Comparison of ENCODE assay signal across 27 cellular contexts in the genomic region with DNA sequence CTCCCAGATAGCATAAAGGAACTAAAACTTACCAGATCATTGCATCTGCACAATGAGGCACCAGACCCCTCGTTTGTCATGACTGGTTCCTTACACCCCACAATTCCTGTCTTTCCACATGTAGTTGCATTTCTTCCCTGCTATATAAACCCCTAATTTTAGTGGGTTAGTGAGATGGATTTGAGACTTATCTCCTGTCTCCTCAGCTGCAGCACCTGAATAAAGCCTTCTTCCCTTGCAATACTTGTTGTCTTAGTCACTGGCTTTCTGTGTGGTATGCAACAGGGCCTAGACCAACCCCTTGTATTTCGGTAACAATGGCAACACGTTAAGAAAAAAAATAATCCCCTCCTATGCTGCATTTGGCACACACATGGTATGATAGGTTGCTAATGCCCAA. TPM values are rescaled to one million over a fixed set of nuclear protein-coding genes. Genes with fewer than 3 reads are reported as not detected.
A peak's percentile ranks its signal among the peaks of the same experiment; 100 is the strongest.
DNase-seq lines count a peak whose midpoint lies in the region; ATAC-seq, FAIRE-seq and TF ChIP-seq lines count a peak whose summit lies in the region.
"Had no signal": no experiment of that assay in that cellular context is flagged by ENCODE, and none has a peak within 500 bp of the region (broad histone marks: within the 10 kb centered on the region; RNA-seq: fewer than 3 reads in every experiment).

No MANE protein-coding gene starts in this region.

- H3K4me1 ChIP-seq in HepG2 (ENCODE audit: insufficient read depth, low read length) (no peaks in the 10 kb centered on the region), right lobe of liver (no peaks in the 10 kb centered on the region), endodermal cell (ENCODE audit: control insufficient read depth, insufficient read depth, low read length) (no peaks in the 10 kb centered on the region), mesendoderm (ENCODE audit: control insufficient read depth, low read depth, low read length) (no peaks in the 10 kb centered on the region)
- H3K4me1 ChIP-seq: A549; BLaER1 treated with 17β-estradiol and CSF1 and Interleukin-3, amounts not matched to agents 10 nM and 100 nM had no signal

- H3K4me3 Mint-ChIP-seq in endodermal cell, result no peak overlapping the region
- H3K4me3 Mint-ChIP-seq: B cell; CD14-positive monocyte; CD4-positive, alpha-beta memory T cell; CD4-positive, CD25-positive, alpha-beta regulatory T cell; CD8-positive, alpha-beta memory T cell had no signal

- no peak overlapping the region for H3K4ac ChIP-seq in mesendoderm (ENCODE audit: low read depth, low read length)

- H3K4me3 ChIP-seq in HepG2 (replicated peaks in 1 of 3; ENCODE audit: insufficient read depth in 1 of 3, low read depth in 2 of 3, low read length in 3 of 3) (no peak overlapping the region), right lobe of liver (no peak overlapping the region), endodermal cell (ENCODE audit: low read length) (peak overlapping the region; percentile 33), mesendoderm (ENCODE audit: low read length) (no peak overlapping the region)
- H3K4me3 ChIP-seq: A549, GM12878 had no signal

- no peak overlapping the region for H4K5ac ChIP-seq in mesendoderm (ENCODE audit: low read length)

- H2AK5ac ChIP-seq in mesendoderm (ENCODE audit: low read length), result no peak overlapping the region

- H3K79me2 ChIP-seq in HepG2 (ENCODE audit: insufficient read depth, low read length) (no peaks in the 10 kb centered on the region), mesendoderm (ENCODE audit: control insufficient read depth, insufficient read depth, low read length) (no peaks in the 10 kb centered on the region)

- H3K79me1 ChIP-seq in mesendoderm (ENCODE audit: low read length), result no peaks in the 10 kb centered on the region

- H3K36me3 Mint-ChIP-seq in endodermal cell (ENCODE audit: low read depth), result peaks cover 90% of the 10 kb centered on the region

- intact Hi-C loops in HepG2 (cut with micrococcal nuclease; ENCODE audit: unreplicated experiment), result no loop called here
- intact Hi-C loops in right lobe of liver (cut with DNase I), result no loop called here

- no TSS peak for BruUV-seq in HepG2 (replicated peaks; lab: Mats Ljungman, UMichigan)

- H2BK5ac ChIP-seq in mesendoderm (ENCODE audit: low read length), result no peak overlapping the region

- H3K27ac ChIP-seq in HepG2 (ENCODE audit: extremely low read length, insufficient read depth, low read length) (no peak overlapping the region), right lobe of liver (no peak overlapping the region), endodermal cell (ENCODE audit: low read depth, low read length) (no peak overlapping the region), mesendoderm (ENCODE audit: low read depth, low read length) (no peak overlapping the region)
- H3K27ac ChIP-seq: 22Rv1; A549; BLaER1 treated with 17β-estradiol and CSF1 and Interleukin-3, amounts not matched to agents 10 nM and 100 nM had no signal

- no peaks in the 10 kb centered on the region for H4K20me1 ChIP-seq in HepG2 (ENCODE audit: insufficient read depth, low read length)
- H4K20me1 ChIP-seq: BLaER1 treated with 17β-estradiol and CSF1 and Interleukin-3, amounts not matched to agents 10 nM and 100 nM had no signal

- peaks cover 32% of the 10 kb centered on the region for H3K9me3 Mint-ChIP-seq in endodermal cell
- H3K9me3 Mint-ChIP-seq: CD8-positive, alpha-beta memory T cell had no signal

- no peaks in the 10 kb centered on the region for H3K27me3 ChIP-seq in HepG2 (ENCODE audit: control insufficient read depth in 1 of 2, insufficient read depth in 2 of 2, low read length in 2 of 2)
- no peaks in the 10 kb centered on the region for H3K27me3 ChIP-seq in right lobe of liver
- H3K27me3 ChIP-seq in endodermal cell (ENCODE audit: control insufficient read depth, insufficient read depth, low read length, poor library complexity, severe bottlenecking), result no peaks in the 10 kb centered on the region
- H3K27me3 ChIP-seq in mesendoderm (ENCODE audit: insufficient read depth, low read length, poor library complexity), result no peaks in the 10 kb centered on the region
- H3K27me3 ChIP-seq: BLaER1 treated with 17β-estradiol and CSF1 and Interleukin-3, amounts not matched to agents 10 nM and 100 nM had no signal

- no peak for ATAC-seq in HepG2
- no peak for ATAC-seq in right lobe of liver
- ATAC-seq: A549, GM12878 had no signal

- no peak overlapping the region for H3K4me2 ChIP-seq in HepG2 (ENCODE audit: low read depth, low read length)
- no peak overlapping the region for H3K4me2 ChIP-seq in mesendoderm (ENCODE audit: low read length)
- H3K4me2 ChIP-seq: A549; BLaER1 treated with 17β-estradiol and CSF1 and Interleukin-3, amounts not matched to agents 10 nM and 100 nM had no signal

- H2BK15ac ChIP-seq in mesendoderm (replicated peaks; ENCODE audit: low read depth), result no peak overlapping the region

- peaks cover 21% of the 10 kb centered on the region for H3K9me3 ChIP-seq in HepG2 (ENCODE audit: low read length)
- H3K9me3 ChIP-seq in right lobe of liver, result peaks cover 0 to 5% (median 0%) of the 10 kb centered on the region in 4 donors
- peaks cover 49% of the 10 kb centered on the region for H3K9me3 ChIP-seq in endodermal cell (ENCODE audit: control insufficient read depth, low read length)

- H3K36me3 ChIP-seq in HepG2 (replicated peaks in 1 of 2; ENCODE audit: control insufficient read depth in 1 of 2, insufficient read depth in 2 of 2, low read length in 2 of 2), result peaks cover 14 to 45% of the 10 kb centered on the region in 2 experiments; a peak in 4 of 5 replicates
- H3K36me3 ChIP-seq in right lobe of liver, result peaks cover 0 to 7% (median 2%) of the 10 kb centered on the region in 4 donors
- H3K36me3 ChIP-seq in endodermal cell (ENCODE audit: control insufficient read depth, insufficient read depth, low read length), result peaks cover 99% of the 10 kb centered on the region
- peaks cover 1% of the 10 kb centered on the region for H3K36me3 ChIP-seq in mesendoderm (ENCODE audit: control insufficient read depth, insufficient read depth, low read length)

- TF ChIP-seq POLR2A in HepG2 (IDR thresholded peaks at IDR 0.05; ENCODE audit: insufficient read depth in 1 of 2, low read depth in 2 of 2, low read length in 2 of 2), result no peak
- TF ChIP-seq POLR2A in right lobe of liver (IDR thresholded peaks at IDR 0.05), result no peak

- no peaks in the 10 kb centered on the region for H3K4me1 Mint-ChIP-seq in endodermal cell
- H3K4me1 Mint-ChIP-seq: B cell, CD14-positive monocyte had no signal

- no peak overlapping the region for H3K18ac ChIP-seq in mesendoderm (ENCODE audit: low read length)

- in situ Hi-C loops in HepG2 (cut with HindIII; ENCODE audit: extremely low pct_ligation_motif_present, low pct_unique_long_range_greater_than_20kb), result no loop called here

- TF ChIP-seq RAD21 in HepG2 (CRISPR knock-in tag; IDR thresholded peaks at IDR 0.05), result no peak

- no peak for DNase-seq in HepG2 (ENCODE audit: low spot score)
- DNase-seq in right lobe of liver, result no peak
- DNase-seq in HTR-8/SVneo (ENCODE audit: insufficient read length, low spot score), result no peak
- no peak for DNase-seq in endodermal cell
- peak; percentile 12 for DNase-seq in mesendoderm
- DNase-seq in C1 segment of cervical spinal cord (lab: John Stamatoyannopoulos, UW), result no peak
- no peak for DNase-seq in Kasumi-1 (lab: John Stamatoyannopoulos, UW)
- DNase-seq in NCI-H146 treated with DMSO at 0.1 percent for 48 hours (lab: John Stamatoyannopoulos, UW; ENCODE audit: unreplicated experiment), result no peak
- DNase-seq: AML-193; CD4-positive, alpha-beta memory T cell; CD4-positive, CD25-positive, alpha-beta regulatory T cell; CD8-positive, alpha-beta memory T cell; COR-L47; DMS 273 treated with DMSO at 0.1 percent for 48 hours; DMS153; DMS53; DMS79; DND-41; EL; GDM1 had no signal

- no peak overlapping the region for H4K8ac ChIP-seq in mesendoderm (ENCODE audit: low read depth, low read length)

- H3K23ac ChIP-seq in mesendoderm (ENCODE audit: low read length), result no peak overlapping the region

- no peak overlapping the region for H3K56ac ChIP-seq in mesendoderm (ENCODE audit: low read length)

- H2BK120ac ChIP-seq in mesendoderm (ENCODE audit: low read depth, low read length), result no peak overlapping the region

- TF ChIP-seq CTCF in HepG2 (CRISPR knock-in tag; IDR thresholded peaks at IDR 0.05) (no peak), right lobe of liver (IDR thresholded peaks at IDR 0.05) (no peak), endodermal cell (conservative IDR thresholded peaks at IDR 0.05) (no peak)

- CTCF ChIA-PET in HepG2 (lab: Yijun Ruan, JAX; ENCODE audit: low intra/inter-chr PET ratio, low total read pairs), result no interaction called here

- H3K27ac Mint-ChIP-seq in endodermal cell, result no peak overlapping the region
- H3K27ac Mint-ChIP-seq: B cell; CD14-positive monocyte; CD4-positive, CD25-positive, alpha-beta regulatory T cell; CD8-positive, alpha-beta memory T cell had no signal

- POLR2A ChIA-PET in HepG2 (lab: Yijun Ruan, JAX), result no interaction called here

- H2AFZ ChIP-seq in HepG2 (ENCODE audit: low read length), result no peak overlapping the region

- 94% methylated on average over 3 of the region's 3 CpGs for WGBS in HepG2 (ENCODE audit: low lambda C conversion rate)
- WGBS in right lobe of liver (ENCODE audit: insufficient coverage, low coverage, low lambda C conversion rate, missing lambda C conversion rate), result 93% methylated on average over 3 of the region's 3 CpGs
- 96 to 100% methylated on average over 1 to 3 of the region's 3 CpGs for WGBS in endodermal cell (ENCODE audit: insufficient coverage in 1 of 2, insufficient read length in 1 of 2), 2 experiments
- WGBS in mesendoderm (ENCODE audit: extremely low coverage, insufficient coverage, low lambda C conversion rate), result no CpG with 5 or more reads among the region's 3 CpGs

- H3K9ac ChIP-seq in HepG2 (ENCODE audit: insufficient read depth, low read depth, low read length), result no peak overlapping the region
- H3K9ac ChIP-seq in endodermal cell (ENCODE audit: extremely low read depth, low read length, poor library complexity, severe bottlenecking), result no peak overlapping the region
- no peak overlapping the region for H3K9ac ChIP-seq in mesendoderm (ENCODE audit: low read length)
- H3K9ac ChIP-seq: BLaER1 treated with 17β-estradiol and CSF1 and Interleukin-3, amounts not matched to agents 10 nM and 100 nM had no signal

- FAIRE-seq in HepG2 (lab: Jason Lieb, UNC) (no peak), HTR-8/SVneo (lab: Jason Lieb, UNC) (peak; percentile 26)
- FAIRE-seq: A549, GM12878, GM18507 had no signal

- no peak for TF ChIP-seq EP300 in HepG2 (IDR thresholded peaks at IDR 0.05; ENCODE audit: low read depth in 2 of 2, low read length in 2 of 2)
- TF ChIP-seq EP300 in HepG2 (CRISPR knock-in tag; IDR thresholded peaks at IDR 0.05; ENCODE audit: borderline replicate concordance), result no peak

- no peaks in the 10 kb centered on the region for H3K27me3 Mint-ChIP-seq in endodermal cell (ENCODE audit: insufficient read depth)
- H3K27me3 Mint-ChIP-seq: B cell; CD4-positive, alpha-beta memory T cell; CD4-positive, CD25-positive, alpha-beta regulatory T cell; CD8-positive, alpha-beta memory T cell had no signal

RNA-seq across cellular contexts. Expression of a gene that starts 13.0 kb away (rescaled TPM):
- total RNA-seq in HepG2 (2016; rRNA removed; fragmentation: Illumina TruSeq; extraction: Trizol) (80.1 and 130 TPM in 2 replicates), right lobe of liver (1 to 10 TPM; 5.6 to 9.9 (median 7.0) TPM), endodermal cell (10 to 100 TPM; 59.4 to 74.7 TPM)
- total RNA-seq in HepG2 (2016; cell fraction: cytosol; rRNA removed; fragmentation: Illumina TruSeq; extraction: Trizol; ENCODE audit: low read depth), result 15.1 and 15.2 TPM in 2 replicates
- total RNA-seq in HepG2 (2016; cell fraction: insoluble cytoplasmic fraction; rRNA removed; fragmentation: Illumina TruSeq; extraction: Trizol), result 78.2 and 135 TPM in 2 replicates
- total RNA-seq in HepG2 (2016; cell fraction: membrane; rRNA removed; fragmentation: Illumina TruSeq; extraction: Trizol), result 20.5 and 22.4 TPM in 2 replicates
- 36.4 and 40.5 TPM in 2 replicates for total RNA-seq in HepG2 (2016; cell fraction: nucleus; rRNA removed; fragmentation: Illumina TruSeq; extraction: Trizol)
- 29.4 and 50.6 TPM in 2 replicates for polyA plus RNA-seq in HepG2 (2011; rRNA removed)
- polyA plus RNA-seq in HepG2 (2011; cell fraction: cytosol; rRNA removed), result 22.0 and 25.7 TPM in 2 replicates
- polyA plus RNA-seq in HepG2 (2011; cell fraction: nucleus; rRNA removed), result 6.8 and 8.4 TPM in 2 replicates
- polyA plus RNA-seq in HepG2 (2012), result 35.0 and 41.4 TPM in 2 replicates
- polyA plus RNA-seq in HepG2 (2016; cell fraction: cytosol; fragmentation: Illumina TruSeq; extraction: Trizol; ENCODE audit: low read depth), result 7.8 and 9.1 TPM in 2 replicates
- 103 and 119 TPM in 2 replicates for polyA plus RNA-seq in HepG2 (2016; cell fraction: insoluble cytoplasmic fraction; fragmentation: Illumina TruSeq; extraction: Trizol; ENCODE audit: low read depth)
- polyA plus RNA-seq in HepG2 (2016; cell fraction: membrane; fragmentation: Illumina TruSeq; extraction: Trizol; ENCODE audit: low read depth), result 11.8 and 14.2 TPM in 2 replicates
- 31.4 and 34.4 TPM in 2 replicates for polyA plus RNA-seq in HepG2 (2016; cell fraction: nucleus; fragmentation: Illumina TruSeq; extraction: Trizol; ENCODE audit: insufficient read depth, low read depth)
- polyA minus RNA-seq in HepG2 (2011; rRNA and poly(A)+ RNA removed; ENCODE audit: low replicate concordance), result 12.3 and 26.8 TPM in 2 replicates
- 19.5 and 23.4 TPM in 2 replicates for polyA minus RNA-seq in HepG2 (2011; cell fraction: cytosol; rRNA and poly(A)+ RNA removed)
- 22.0 and 28.2 TPM in 2 replicates for polyA minus RNA-seq in HepG2 (2011; cell fraction: nucleus; rRNA and poly(A)+ RNA removed)
- polyA plus RNA-seq in endodermal cell (2013, experiment 1 of 2), result 59.1 TPM
- 57.5 TPM for polyA plus RNA-seq in endodermal cell (2013, experiment 2 of 2)
- 63.5 TPM for polyA plus RNA-seq in mesendoderm (2013, experiment 1 of 2)
- 69.3 TPM for polyA plus RNA-seq in mesendoderm (2013, experiment 2 of 2)

RNA-seq across cellular contexts. Expression of a gene that starts 13.1 kb away (rescaled TPM):
- total RNA-seq in HepG2 (2016; rRNA removed; fragmentation: Illumina TruSeq; extraction: Trizol) (28.4 and 43.3 TPM in 2 replicates), right lobe of liver (1 to 10 TPM in 3 of 6 experiments, under 1 TPM in 3; 0.33 to 2.8 (median 0.91) TPM), endodermal cell (10 to 100 TPM; 28.3 to 30.0 TPM)
- total RNA-seq in HepG2 (2016; cell fraction: cytosol; rRNA removed; fragmentation: Illumina TruSeq; extraction: Trizol; ENCODE audit: low read depth), result 9.2 and 10.5 TPM in 2 replicates
- 27.2 and 43.8 TPM in 2 replicates for total RNA-seq in HepG2 (2016; cell fraction: insoluble cytoplasmic fraction; rRNA removed; fragmentation: Illumina TruSeq; extraction: Trizol)
- total RNA-seq in HepG2 (2016; cell fraction: membrane; rRNA removed; fragmentation: Illumina TruSeq; extraction: Trizol), result 18.1 and 20.1 TPM in 2 replicates
- 42.1 and 44.8 TPM in 2 replicates for total RNA-seq in HepG2 (2016; cell fraction: nucleus; rRNA removed; fragmentation: Illumina TruSeq; extraction: Trizol)
- 4.3 and 6.7 TPM in 2 replicates for polyA plus RNA-seq in HepG2 (2011; rRNA removed)
- 1.8 and 2.8 TPM in 2 replicates for polyA plus RNA-seq in HepG2 (2011; cell fraction: cytosol; rRNA removed)
- 6.8 and 6.9 TPM in 2 replicates for polyA plus RNA-seq in HepG2 (2011; cell fraction: nucleus; rRNA removed)
- polyA plus RNA-seq in HepG2 (2012), result 5.9 and 8.7 TPM in 2 replicates
- polyA plus RNA-seq in HepG2 (2016; cell fraction: cytosol; fragmentation: Illumina TruSeq; extraction: Trizol; ENCODE audit: low read depth), result 5.9 and 6.6 TPM in 2 replicates
- polyA plus RNA-seq in HepG2 (2016; cell fraction: insoluble cytoplasmic fraction; fragmentation: Illumina TruSeq; extraction: Trizol; ENCODE audit: low read depth), result 36.8 and 38.0 TPM in 2 replicates
- 13.0 and 14.4 TPM in 2 replicates for polyA plus RNA-seq in HepG2 (2016; cell fraction: membrane; fragmentation: Illumina TruSeq; extraction: Trizol; ENCODE audit: low read depth)
- 24.2 and 25.3 TPM in 2 replicates for polyA plus RNA-seq in HepG2 (2016; cell fraction: nucleus; fragmentation: Illumina TruSeq; extraction: Trizol; ENCODE audit: insufficient read depth, low read depth)
- 3.8 and 19.2 TPM in 2 replicates for polyA minus RNA-seq in HepG2 (2011; rRNA and poly(A)+ RNA removed; ENCODE audit: low replicate concordance)
- 2.5 and 3.9 TPM in 2 replicates for polyA minus RNA-seq in HepG2 (2011; cell fraction: cytosol; rRNA and poly(A)+ RNA removed)
- polyA minus RNA-seq in HepG2 (2011; cell fraction: nucleus; rRNA and poly(A)+ RNA removed), result 33.8 and 47.3 TPM in 2 replicates
- polyA plus RNA-seq in endodermal cell (2013, experiment 1 of 2), result 26.6 TPM
- 28.4 TPM for polyA plus RNA-seq in endodermal cell (2013, experiment 2 of 2)
- polyA plus RNA-seq in mesendoderm (2013, experiment 1 of 2), result 26.8 TPM
- 25.9 TPM for polyA plus RNA-seq in mesendoderm (2013, experiment 2 of 2)

RNA-seq across cellular contexts. Expression of a gene that starts 45.1 kb away (rescaled TPM):
- 32.7 and 40.5 TPM in 2 replicates for total RNA-seq in HepG2 (2016; rRNA removed; fragmentation: Illumina TruSeq; extraction: Trizol)
- total RNA-seq in HepG2 (2016; cell fraction: cytosol; rRNA removed; fragmentation: Illumina TruSeq; extraction: Trizol; ENCODE audit: low read depth), result 16.5 and 22.9 TPM in 2 replicates
- 32.7 and 45.6 TPM in 2 replicates for total RNA-seq in HepG2 (2016; cell fraction: insoluble cytoplasmic fraction; rRNA removed; fragmentation: Illumina TruSeq; extraction: Trizol)
- total RNA-seq in HepG2 (2016; cell fraction: membrane; rRNA removed; fragmentation: Illumina TruSeq; extraction: Trizol), result 15.4 and 17.0 TPM in 2 replicates
- 23.2 and 28.9 TPM in 2 replicates for total RNA-seq in HepG2 (2016; cell fraction: nucleus; rRNA removed; fragmentation: Illumina TruSeq; extraction: Trizol)
- polyA plus RNA-seq in HepG2 (2011; rRNA removed), result 36.0 and 47.3 TPM in 2 replicates
- 26.2 and 34.9 TPM in 2 replicates for polyA plus RNA-seq in HepG2 (2011; cell fraction: cytosol; rRNA removed)
- polyA plus RNA-seq in HepG2 (2011; cell fraction: nucleus; rRNA removed), result 18.6 and 22.7 TPM in 2 replicates
- 23.8 and 31.6 TPM in 2 replicates for polyA plus RNA-seq in HepG2 (2012)
- 13.0 and 15.0 TPM in 2 replicates for polyA plus RNA-seq in HepG2 (2016; cell fraction: cytosol; fragmentation: Illumina TruSeq; extraction: Trizol; ENCODE audit: low read depth)
- 38.9 and 43.9 TPM in 2 replicates for polyA plus RNA-seq in HepG2 (2016; cell fraction: insoluble cytoplasmic fraction; fragmentation: Illumina TruSeq; extraction: Trizol; ENCODE audit: low read depth)
- 13.8 and 15.7 TPM in 2 replicates for polyA plus RNA-seq in HepG2 (2016; cell fraction: membrane; fragmentation: Illumina TruSeq; extraction: Trizol; ENCODE audit: low read depth)
- 24.6 and 25.4 TPM in 2 replicates for polyA plus RNA-seq in HepG2 (2016; cell fraction: nucleus; fragmentation: Illumina TruSeq; extraction: Trizol; ENCODE audit: insufficient read depth, low read depth)
- polyA minus RNA-seq in HepG2 (2011; rRNA and poly(A)+ RNA removed; ENCODE audit: low replicate concordance), result 9.5 and 16.6 TPM in 2 replicates
- 14.0 and 14.1 TPM in 2 replicates for polyA minus RNA-seq in HepG2 (2011; cell fraction: cytosol; rRNA and poly(A)+ RNA removed)
- 27.4 and 42.3 TPM in 2 replicates for polyA minus RNA-seq in HepG2 (2011; cell fraction: nucleus; rRNA and poly(A)+ RNA removed)
- total RNA-seq in right lobe of liver, result 10 to 100 TPM; 13.0 to 35.3 (median 22.6) TPM
- 10 to 100 TPM; 18.4 to 18.8 TPM for total RNA-seq in endodermal cell
- polyA plus RNA-seq in endodermal cell (2013, experiment 1 of 2), result 20.1 TPM
- 26.2 TPM for polyA plus RNA-seq in endodermal cell (2013, experiment 2 of 2)
- 10.0 TPM for polyA plus RNA-seq in mesendoderm (2013, experiment 1 of 2)
- polyA plus RNA-seq in mesendoderm (2013, experiment 2 of 2), result 10.0 TPM
